Comparison of ENCODE assay signal across 8 cellular contexts in the genomic region with DNA sequence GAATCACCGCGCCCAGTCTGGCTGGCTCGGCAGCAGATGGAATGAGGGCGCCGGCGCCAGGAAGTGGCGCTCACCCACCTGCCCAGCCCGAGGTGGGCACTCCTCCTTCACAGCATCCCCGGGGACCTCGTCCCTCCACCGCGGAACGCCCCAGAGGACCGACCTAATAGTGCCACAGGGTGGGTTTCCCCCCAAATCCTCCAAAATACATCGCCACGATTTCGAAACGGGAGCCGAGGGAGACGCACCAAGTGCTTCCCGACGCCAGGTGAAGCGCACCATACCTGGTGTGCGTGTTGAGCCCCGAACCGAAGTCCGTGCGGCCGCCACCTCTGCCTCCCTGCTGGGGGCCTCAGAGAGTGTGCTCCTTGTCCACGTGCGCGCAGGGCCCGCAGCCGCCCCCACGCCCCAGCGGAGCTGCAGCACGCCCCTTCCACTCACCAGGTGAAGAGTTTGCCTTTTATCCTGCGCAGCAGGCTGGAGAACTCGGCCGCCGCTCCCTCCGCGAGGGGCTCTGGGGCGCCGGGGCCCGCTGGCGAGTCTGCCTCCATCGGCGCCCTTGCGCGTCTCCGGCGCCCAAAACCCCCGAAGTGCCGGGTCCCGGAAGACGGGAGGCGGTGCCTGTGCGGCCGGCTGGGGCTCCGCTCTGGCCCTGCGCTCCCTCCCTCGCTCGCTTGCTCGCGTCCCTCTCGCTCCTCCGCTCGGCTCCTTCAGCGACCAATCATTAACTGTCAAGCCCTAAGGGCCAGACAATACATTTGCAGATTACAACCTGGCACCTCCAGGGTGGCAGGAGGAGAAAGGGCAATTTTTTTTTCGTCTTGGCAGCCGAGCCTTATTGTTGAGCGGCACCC. TPM values are rescaled to one million over a fixed set of nuclear protein-coding genes. Genes with fewer than 3 reads are reported as not detected.
DNase-seq lines count a peak whose midpoint lies in the region; ATAC-seq and TF ChIP-seq lines count a peak whose summit lies in the region.

A gene with protein sequence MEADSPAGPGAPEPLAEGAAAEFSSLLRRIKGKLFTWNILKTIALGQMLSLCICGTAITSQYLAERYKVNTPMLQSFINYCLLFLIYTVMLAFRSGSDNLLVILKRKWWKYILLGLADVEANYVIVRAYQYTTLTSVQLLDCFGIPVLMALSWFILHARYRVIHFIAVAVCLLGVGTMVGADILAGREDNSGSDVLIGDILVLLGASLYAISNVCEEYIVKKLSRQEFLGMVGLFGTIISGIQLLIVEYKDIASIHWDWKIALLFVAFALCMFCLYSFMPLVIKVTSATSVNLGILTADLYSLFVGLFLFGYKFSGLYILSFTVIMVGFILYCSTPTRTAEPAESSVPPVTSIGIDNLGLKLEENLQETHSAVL (minus strand): TSS at position 571 of the 854 bp plus-strand sequence. CDS start 20 bp downstream, at position 551.

- H3K9me3 ChIP-seq in HUES64 (ENCODE audit: insufficient read depth, low read depth, low read length) (no peaks in the 10 kb centered on the region), PC-3 (ENCODE audit: low read length) (no peaks in the 10 kb centered on the region), stomach smooth muscle (ENCODE audit: control insufficient read depth in 2 of 2, low read length in 2 of 2) (no peaks in the 10 kb centered on the region)

- H3K36me3 ChIP-seq in HUES64 (ENCODE audit: insufficient read depth, low read length) (no peaks in the 10 kb centered on the region), PC-3 (ENCODE audit: low read depth, low read length) (peaks cover 14% of the 10 kb centered on the region), stomach smooth muscle (ENCODE audit: control insufficient read depth in 2 of 2, insufficient read depth in 2 of 2, low read length in 2 of 2) (no peaks in the 10 kb centered on the region)

- TF ChIP-seq CTCF in PC-3 (conservative IDR thresholded peaks at IDR 0.05; ENCODE audit: low read depth, low read length) (peak; percentile 7; the same call in 1 of the 2 replicates), fibroblast of the aortic adventitia (IDR thresholded peaks at IDR 0.05; ENCODE audit: insufficient read depth, low read length) (no peak), neural crest cell (conservative IDR thresholded peaks at IDR 0.05) (no peak)

- CTCF ChIA-PET in PC-3 (lab: Charles Lee): interaction anchor here (0.7 kb wide), 1 partner anchor 40 kb away, joined by 8 read pairs; no protein-coding TSS in a partner anchor

- H3K9ac ChIP-seq in HUES64 (ENCODE audit: low read depth, low read length) (peak within 1 kb of the TSS; percentile 72), PC-3 (ENCODE audit: low read length) (peak within 1 kb of the TSS; percentile 85), stomach smooth muscle (ENCODE audit: low read length in 2 of 2) (peak within 1 kb of the TSS; percentile 66 to 68)

- H3K27ac Mint-ChIP-seq in neural crest cell (ENCODE audit: unreplicated experiment): peak within 1 kb of the TSS; percentile 90

- no TSS peak for BruUV-seq in PC-3 (replicated peaks; lab: Mats Ljungman, UMichigan)

- H3K79me2 ChIP-seq in PC-3 (ENCODE audit: low read length): peaks cover 61% of the 10 kb centered on the region

- no peaks in the 10 kb centered on the region for H3K9me3 Mint-ChIP-seq in activated T-cell treated with anti-CD3 and anti-CD28 coated beads, Interleukin-2, amount 50 U/mL, for 4 hours
- no peaks in the 10 kb centered on the region for H3K9me3 Mint-ChIP-seq in neural crest cell

- H3K27ac ChIP-seq in HUES64 (ENCODE audit: low read depth, low read length) (peak within 1 kb of the TSS; percentile 68; the same call in 1 of the 2 replicates), PC-3 (ENCODE audit: low read length) (peak within 1 kb of the TSS; percentile 60), stomach smooth muscle (ENCODE audit: low read length) (no peak within 1 kb of the TSS)

- intact Hi-C loops in PC-3 (cut with micrococcal nuclease): loop anchor here (1.0 to 2.0 kb wide), 5 partner anchors 18 to 72 kb away; no protein-coding TSS in a partner anchor

- H3K9me2 ChIP-seq in PC-3 (replicated peaks; ENCODE audit: low read length): no peaks in the 10 kb centered on the region

- WGBS in HUES64: under 1% methylated on average over 72 of the region's 73 CpGs

- H3K4me3 ChIP-seq in HUES64 (ENCODE audit: low read length) (peak within 1 kb of the TSS; percentile 82), PC-3 (ENCODE audit: low read length) (peak within 1 kb of the TSS; percentile 81), fibroblast of the aortic adventitia (ENCODE audit: low read depth, low read length) (peak within 1 kb of the TSS; percentile 76), stomach smooth muscle (ENCODE audit: low read length in 2 of 2) (peak within 1 kb of the TSS; percentile 79 to 83)

- DNase-seq in DMS53 (lab: John Stamatoyannopoulos, UW) (peak; percentile 94), PC-3 (peak; percentile 96), fibroblast of the aortic adventitia (ENCODE audit: low read depth) (peak; percentile 31), neural crest cell (ENCODE audit: low read depth, low spot score) (peak; percentile 50)
- DNase-seq in activated T-cell treated with anti-CD3 and anti-CD28 coated beads, Interleukin-2, amount 50 U/mL, for 4 hours: peak; percentile 62

- peak within 1 kb of the TSS; percentile 79 for H3K4me2 ChIP-seq in PC-3 (ENCODE audit: low read length)

- peaks cover 35% of the 10 kb centered on the region for H3K4me1 Mint-ChIP-seq in activated T-cell treated with anti-CD3 and anti-CD28 coated beads, Interleukin-2, amount 50 U/mL, for 4 hours (ENCODE audit: low read depth)
- peaks cover 27% of the 10 kb centered on the region for H3K4me1 Mint-ChIP-seq in neural crest cell

- peak within 1 kb of the TSS; percentile 78 for H2AFZ ChIP-seq in PC-3 (ENCODE audit: low read length)

- H3K4me1 ChIP-seq in HUES64 (ENCODE audit: insufficient read depth, low read length) (peaks cover 10% of the 10 kb centered on the region; the same call in 1 of the 2 replicates), PC-3 (ENCODE audit: insufficient read depth, low read length) (peaks cover 20% of the 10 kb centered on the region), stomach smooth muscle (ENCODE audit: control insufficient read depth, insufficient read depth, low read length) (peaks cover 18% of the 10 kb centered on the region)

- peaks cover 7% of the 10 kb centered on the region for H3K36me3 Mint-ChIP-seq in activated T-cell treated with anti-CD3 and anti-CD28 coated beads, Interleukin-2, amount 50 U/mL, for 4 hours (ENCODE audit: insufficient read depth)
- H3K36me3 Mint-ChIP-seq in neural crest cell (ENCODE audit: low read depth): no peaks in the 10 kb centered on the region

- POLR2A ChIA-PET in PC-3 (lab: Charles Lee; ENCODE audit: unreplicated experiment): interaction anchor here (0.5 kb wide), 1 partner anchor 16 kb away, joined by 4 read pairs; no protein-coding TSS in a partner anchor

- H3F3A ChIP-seq in PC-3 (ENCODE audit: low read length, unreplicated experiment): no peaks in the 10 kb centered on the region

- H3K27me3 Mint-ChIP-seq in activated T-cell treated with anti-CD3 and anti-CD28 coated beads, Interleukin-2, amount 50 U/mL, for 4 hours (ENCODE audit: low read depth): no peaks in the 10 kb centered on the region
- peaks cover 64% of the 10 kb centered on the region for H3K27me3 Mint-ChIP-seq in neural crest cell (ENCODE audit: low read depth)

- ATAC-seq in GM21515 (IDR thresholded peaks at IDR 0.05; ENCODE audit: unreplicated experiment) (peak; percentile 90), PC-3 (peak; percentile 70)
- peak; percentile 88 to 91 for ATAC-seq in activated T-cell treated with anti-CD3 and anti-CD28 coated beads, Interleukin-2, amount 50 U/mL, for 4 hours

- peak within 1 kb of the TSS; percentile 97 for H3K4me3 Mint-ChIP-seq in activated T-cell treated with anti-CD3 and anti-CD28 coated beads, Interleukin-2, amount 50 U/mL, for 4 hours
- peak within 1 kb of the TSS; percentile 95 for H3K4me3 Mint-ChIP-seq in neural crest cell

- H3K27me3 ChIP-seq in HUES64 (ENCODE audit: insufficient read depth, low read length) (peaks cover 14% of the 10 kb centered on the region), PC-3 (ENCODE audit: low read length) (no peaks in the 10 kb centered on the region), stomach smooth muscle (ENCODE audit: control insufficient read depth in 1 of 2, insufficient read depth in 2 of 2, low read length in 2 of 2) (no peaks in the 10 kb centered on the region)

- peaks cover 18% of the 10 kb centered on the region for H4K20me1 ChIP-seq in PC-3 (ENCODE audit: low read length)

RNA-seq across cellular contexts. Expression of the gene that starts here (rescaled TPM):
- 11.2 TPM for polyA plus RNA-seq in HUES64 (2013, experiment 1 of 2)
- polyA plus RNA-seq in HUES64 (2013, experiment 2 of 2): 10.5 TPM
- total RNA-seq in PC-3 (2014; rRNA removed) (190 and 210 TPM in 2 replicates), fibroblast of the aortic adventitia (ENCODE audit: low replicate concordance) (9.6 and 9.9 TPM in 2 replicates), neural crest cell (18.2 and 18.5 TPM in 2 replicates)
- total RNA-seq in activated T-cell treated with anti-CD3 and anti-CD28 coated beads, Interleukin-2, amount 50 U/mL, for 4 hours: 10 to 100 TPM; 33.8 to 46.3 (median 42.4) TPM

Comparison
In these comparisons a context has a peak if more than half of its experiments do, and no peak if none do; other contexts are left out.
1. DNase-seq: peak in every context shown above with its lines; median percentile 96 in PC-3; 94 in DMS53; 62 in activated T-cell treated with anti-CD3 and anti-CD28 coated beads, Interleukin-2, amount 50 U/mL, for 4 hours; 50 in neural crest cell; 31 in fibroblast of the aortic adventitia.